Comparison of ENCODE assay signal across 32 cellular contexts in genomic region chr13:53941588-53942190, GRCh38.
"Had no signal": no experiment of that assay in that cellular context is flagged by ENCODE, and none has a peak within 500 bp of the region (broad histone marks: within the 10 kb centered on the region; RNA-seq: fewer than 3 reads in every experiment).

No MANE protein-coding gene starts in this region.

- H3K27ac Mint-ChIP-seq: activated naive CD8-positive, alpha-beta T cell; mesothelial cell of epicardium; naive thymus-derived CD8-positive, alpha-beta T cell; T-helper 1 cell treated with Interleukin-12 subunit alpha and Interleukin-12 subunit beta and Interleukin-4 antibody, amounts not matched to agents 30 μg/mL and 1 μg/mL, for 36 hours had no signal

- H3K36me3 Mint-ChIP-seq: activated naive CD8-positive, alpha-beta T cell; brain; mesothelial cell of epicardium; naive thymus-derived CD8-positive, alpha-beta T cell had no signal

- H3K27ac ChIP-seq: adrenal gland, cardiac muscle cell, coronary artery, dorsolateral prefrontal cortex, gastrocnemius medialis, neutrophil, skin epidermis, testis, transverse colon, VCaP had no signal

- H3K9me3 Mint-ChIP-seq: brain; T-helper 1 cell treated with Interleukin-12 subunit alpha and Interleukin-12 subunit beta and Interleukin-4 antibody, amounts not matched to agents 30 μg/mL and 1 μg/mL, for 36 hours had no signal

- H3K4me1 Mint-ChIP-seq: naive thymus-derived CD8-positive, alpha-beta T cell had no signal

- H3K36me3 ChIP-seq: adrenal gland, cardiac muscle cell, gastrocnemius medialis, neutrophil, transverse colon had no signal

- H3K27me3 ChIP-seq: adrenal gland, dorsolateral prefrontal cortex, gastrocnemius medialis, neutrophil, testis, transverse colon had no signal

- DNase-seq: activated CD4-positive, alpha-beta T cell treated with anti-CD3 and anti-CD28 coated beads for 48 hours; activated CD4-positive, alpha-beta T cell treated with anti-CD3 and anti-CD28 coated beads, Interleukin-2, amount 50 U/mL, for 48 hours; activated CD8-positive, alpha-beta memory T cell treated with anti-CD3 and anti-CD28 coated beads for 24 hours; activated effector memory CD4-positive, alpha-beta T cell treated with Interleukin-2 at 50 U/mL for 16 hours; activated naive CD4-positive, alpha-beta T cell treated with Interleukin-2 at 50 U/mL for 16 hours; adrenal gland; aorta; dorsolateral prefrontal cortex; effector memory CD4-positive, alpha-beta T cell; gastrocnemius medialis; glutamatergic neuron; kidney; left colon; mammary epithelial cell; naive thymus-derived CD8-positive, alpha-beta T cell; stimulated activated CD4-positive, alpha-beta T cell treated with anti-CD3 and anti-CD28 coated beads, Interleukin-12 subunit alpha, Interleukin-12 subunit beta, amount 100 ng/mL, for 4 hours; stimulated activated CD4-positive, alpha-beta T cell treated with anti-CD3 and anti-CD28 coated beads, Interleukin-4, amount 100 ng/mL, for 1 hour; stimulated activated naive CD8-positive, alpha-beta T cell treated with anti-CD3 and anti-CD28 coated beads, Interleukin-15, Interleukin-2, amounts not matched to agents 100 U/mL and 50 U/mL, for 24 hours; T-helper 9 cell; testis; transverse colon had no signal

- ATAC-seq: activated CD4-positive, CD25-positive, alpha-beta regulatory T cell treated with anti-CD3 and anti-CD28 coated beads, Interleukin-2, amount 50 U/mL, for 24 hours; gastrocnemius medialis; left colon; naive thymus-derived CD8-positive, alpha-beta T cell; sciatic nerve; stimulated activated naive CD8-positive, alpha-beta T cell treated with anti-CD3 and anti-CD28 coated beads, Interleukin-15, Interleukin-2, amounts not matched to agents 100 U/mL and 50 U/mL, for 24 hours had no signal

- H3K4me1 ChIP-seq: adrenal gland, gastrocnemius medialis, testis, transverse colon had no signal

- H3K4me3 Mint-ChIP-seq: activated naive CD8-positive, alpha-beta T cell; brain; mesothelial cell of epicardium; naive thymus-derived CD8-positive, alpha-beta T cell; T-helper 1 cell treated with Interleukin-12 subunit alpha and Interleukin-12 subunit beta and Interleukin-4 antibody, amounts not matched to agents 30 μg/mL and 1 μg/mL, for 36 hours had no signal

- H3K4me3 ChIP-seq: adrenal gland, cardiac muscle cell, coronary artery, dorsolateral prefrontal cortex, gastrocnemius medialis, skin epidermis, testis, transverse colon had no signal

- H3K27me3 Mint-ChIP-seq: activated naive CD8-positive, alpha-beta T cell; brain; naive thymus-derived CD8-positive, alpha-beta T cell had no signal
